In the genomic region with DNA sequence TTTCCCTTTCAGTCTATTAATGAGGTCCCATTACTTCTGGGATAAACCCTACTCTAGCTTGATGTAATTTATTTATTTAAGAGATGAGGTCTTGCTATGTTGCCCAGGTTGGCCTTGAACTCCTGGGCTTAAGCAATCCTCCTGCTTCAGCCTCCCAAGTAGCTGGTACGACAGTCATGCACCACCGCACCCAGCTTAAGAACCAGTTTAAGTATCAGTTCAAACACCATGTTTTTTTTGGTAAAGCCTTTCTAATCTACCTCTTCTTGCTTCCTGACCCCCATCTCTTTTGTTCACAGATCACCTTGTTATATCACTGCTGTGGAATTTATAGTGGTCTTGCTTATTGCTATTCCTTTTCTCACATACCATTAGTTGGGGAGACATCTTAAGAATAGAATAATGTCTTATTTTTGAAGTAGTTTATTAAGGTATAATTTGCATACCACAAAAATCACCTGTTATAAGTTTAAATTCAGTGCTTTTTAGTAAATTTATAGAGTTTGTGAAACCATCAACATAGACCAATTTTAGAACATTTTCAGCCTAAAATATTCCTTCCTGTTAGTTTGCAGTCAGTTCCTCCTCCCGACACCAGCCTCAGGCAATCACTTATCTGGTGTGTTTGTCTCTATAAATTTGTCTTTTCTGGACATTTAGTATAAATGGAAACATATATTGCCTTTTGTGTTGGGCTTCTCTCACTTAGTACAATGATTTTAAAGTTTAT, we compare ENCODE assay signal across 1 cellular context.
TF ChIP-seq lines count a peak whose summit lies in the region.

No MANE protein-coding gene starts in this region.

TF ChIP-seq in GM12878, 131 proteins besides CTCF, POLR2A, EP300 and RAD21 (continued from another document):
- TF ChIP-seq CUX1 (IDR thresholded peaks at IDR 0.05; ENCODE audit: insufficient replicate concordance, low read depth, low read length) (no peak), BHLHE40 (IDR thresholded peaks at IDR 0.05; ENCODE audit: borderline replicate concordance in 1 of 2, low read depth in 2 of 2, low read length in 1 of 2) (no peak), CBX5 (IDR thresholded peaks at IDR 0.05; ENCODE audit: low read depth) (no peak), EED (IDR thresholded peaks at IDR 0.05; ENCODE audit: low read depth) (no peak), PAX5 (IDR thresholded peaks at IDR 0.05; ENCODE audit: borderline replicate concordance, low read depth, low read length) (peak; percentile 59; the same call in 1 of the 2 replicates), SMAD1 (IDR thresholded peaks at IDR 0.05; ENCODE audit: low read depth, partially characterized antibody) (no peak), MEF2A (IDR thresholded peaks at IDR 0.05; ENCODE audit: insufficient read depth, low read depth, low read length) (peak; percentile 82), CHD1 (IDR thresholded peaks at IDR 0.05; ENCODE audit: low read depth, low read length) (no peak)
- TF ChIP-seq, protein P1, sequence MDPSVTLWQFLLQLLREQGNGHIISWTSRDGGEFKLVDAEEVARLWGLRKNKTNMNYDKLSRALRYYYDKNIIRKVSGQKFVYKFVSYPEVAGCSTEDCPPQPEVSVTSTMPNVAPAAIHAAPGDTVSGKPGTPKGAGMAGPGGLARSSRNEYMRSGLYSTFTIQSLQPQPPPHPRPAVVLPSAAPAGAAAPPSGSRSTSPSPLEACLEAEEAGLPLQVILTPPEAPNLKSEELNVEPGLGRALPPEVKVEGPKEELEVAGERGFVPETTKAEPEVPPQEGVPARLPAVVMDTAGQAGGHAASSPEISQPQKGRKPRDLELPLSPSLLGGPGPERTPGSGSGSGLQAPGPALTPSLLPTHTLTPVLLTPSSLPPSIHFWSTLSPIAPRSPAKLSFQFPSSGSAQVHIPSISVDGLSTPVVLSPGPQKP (IDR thresholded peaks at IDR 0.05; ENCODE audit: low read depth, low read length): no peak
- TF ChIP-seq, protein P2, sequence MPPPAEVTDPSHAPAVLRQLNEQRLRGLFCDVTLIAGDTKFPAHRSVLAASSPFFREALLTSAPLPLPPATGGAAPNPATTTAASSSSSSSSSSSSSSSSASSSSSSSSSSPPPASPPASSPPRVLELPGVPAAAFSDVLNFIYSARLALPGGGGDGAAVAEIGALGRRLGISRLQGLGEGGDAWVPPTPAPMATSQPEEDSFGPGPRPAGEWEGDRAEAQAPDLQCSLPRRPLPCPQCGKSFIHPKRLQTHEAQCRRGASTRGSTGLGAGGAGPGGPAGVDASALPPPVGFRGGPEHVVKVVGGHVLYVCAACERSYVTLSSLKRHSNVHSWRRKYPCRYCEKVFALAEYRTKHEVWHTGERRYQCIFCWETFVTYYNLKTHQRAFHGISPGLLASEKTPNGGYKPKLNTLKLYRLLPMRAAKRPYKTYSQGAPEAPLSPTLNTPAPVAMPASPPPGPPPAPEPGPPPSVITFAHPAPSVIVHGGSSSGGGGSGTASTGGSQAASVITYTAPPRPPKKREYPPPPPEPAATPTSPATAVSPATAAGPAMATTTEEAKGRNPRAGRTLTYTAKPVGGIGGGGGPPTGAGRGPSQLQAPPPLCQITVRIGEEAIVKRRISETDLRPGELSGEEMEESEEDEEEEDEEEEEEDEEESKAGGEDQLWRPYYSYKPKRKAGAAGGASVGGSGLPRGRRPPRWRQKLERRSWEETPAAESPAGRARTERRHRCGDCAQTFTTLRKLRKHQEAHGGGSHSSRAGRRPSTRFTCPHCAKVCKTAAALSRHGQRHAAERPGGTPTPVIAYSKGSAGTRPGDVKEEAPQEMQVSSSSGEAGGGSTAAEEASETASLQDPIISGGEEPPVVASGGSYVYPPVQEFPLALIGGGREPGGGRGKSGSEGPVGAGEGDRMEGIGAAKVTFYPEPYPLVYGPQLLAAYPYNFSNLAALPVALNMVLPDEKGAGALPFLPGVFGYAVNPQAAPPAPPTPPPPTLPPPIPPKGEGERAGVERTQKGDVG (CRISPR knock-in tag; IDR thresholded peaks at IDR 0.05): no peak
TF ChIP-seq in GM12878: peak in this region for 5.
